23 cellular contexts compared by ENCODE assay signal in the genomic region with DNA sequence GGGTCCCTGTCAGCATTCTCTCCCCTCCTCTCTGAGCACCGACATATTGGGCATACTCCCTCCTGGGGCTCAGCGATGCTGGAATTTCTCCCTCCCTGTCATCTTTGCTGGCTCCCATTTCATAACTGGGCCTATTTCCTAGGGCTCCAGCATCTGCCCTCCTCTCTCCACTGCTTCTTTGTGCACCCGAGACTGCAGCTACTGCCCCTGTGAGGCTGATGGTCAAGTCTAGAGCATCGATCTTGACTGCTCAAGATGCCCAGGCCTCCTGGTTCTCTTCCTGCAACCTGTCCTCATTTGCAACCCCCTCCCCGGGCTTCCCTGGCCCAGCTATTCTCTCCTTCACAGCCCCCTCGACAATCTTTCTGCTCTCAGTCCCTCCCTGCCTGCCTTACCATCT. TPM values are rescaled to one million over a fixed set of nuclear protein-coding genes. Genes with fewer than 3 reads are reported as not detected.
"Had no signal": no experiment of that assay in that cellular context is flagged by ENCODE, and none has a peak within 500 bp of the region (broad histone marks: within the 10 kb centered on the region; RNA-seq: fewer than 3 reads in every experiment).

No MANE protein-coding gene starts in this region.

- H3K27ac ChIP-seq: ascending aorta had no signal

- H3K9me3 ChIP-seq: ascending aorta, body of pancreas, MG63 had no signal

- H3K27ac Mint-ChIP-seq: activated CD4-positive, alpha-beta memory T cell treated with anti-CD3 and anti-CD28 coated beads for 36 hours; activated CD4-positive, alpha-beta T cell treated with anti-CD3 and anti-CD28 coated beads, Interleukin-2, amount 10 ng/mL, durations not matched to agents 7 days and 5 days; activated naive CD4-positive, alpha-beta T cell treated with anti-CD3 and anti-CD28 coated beads, Interleukin-2, amount 50 U/mL, for 72 hours; activated naive CD8-positive, alpha-beta T cell treated with anti-CD3 and anti-CD28 coated beads, Interleukin-2, amount 50 U/mL, for 24 hours; T-helper 17 cell; WTC11 had no signal

- H3K4me1 ChIP-seq: ascending aorta had no signal

- H3K4me3 ChIP-seq: ascending aorta, body of pancreas, MG63 had no signal

- H3K36me3 ChIP-seq: ascending aorta, MG63 had no signal

- ATAC-seq: activated naive CD4-positive, alpha-beta T cell treated with anti-CD3 and anti-CD28 coated beads, Interleukin-2, amount 50 U/mL, for 72 hours; activated naive CD8-positive, alpha-beta T cell treated with anti-CD3 and anti-CD28 coated beads, Interleukin-2, amount 50 U/mL, for 24 hours; activated T-cell treated with anti-CD3 and anti-CD28 coated beads, Interleukin-2, amount 50 U/mL, for 4 hours; body of pancreas; T-helper 17 cell; WTC11 had no signal

- H3K9me3 Mint-ChIP-seq: activated CD4-positive, alpha-beta memory T cell treated with anti-CD3 and anti-CD28 coated beads for 36 hours; activated CD4-positive, alpha-beta T cell treated with anti-CD3 and anti-CD28 coated beads, Interleukin-2, amount 10 ng/mL, durations not matched to agents 7 days and 5 days; activated naive CD4-positive, alpha-beta T cell treated with anti-CD3 and anti-CD28 coated beads, Interleukin-2, amount 50 U/mL, for 72 hours; activated naive CD8-positive, alpha-beta T cell treated with anti-CD3 and anti-CD28 coated beads, Interleukin-2, amount 50 U/mL, for 24 hours; activated T-cell treated with anti-CD3 and anti-CD28 coated beads, Interleukin-2, amount 50 U/mL, for 4 hours had no signal

- H3K36me3 Mint-ChIP-seq: activated CD4-positive, alpha-beta memory T cell treated with anti-CD3 and anti-CD28 coated beads for 36 hours; activated naive CD4-positive, alpha-beta T cell treated with anti-CD3 and anti-CD28 coated beads, Interleukin-2, amount 50 U/mL, for 72 hours; WTC11 had no signal

- DNase-seq: activated CD4-positive, alpha-beta memory T cell treated with anti-CD3 and anti-CD28 coated beads for 36 hours; activated CD4-positive, alpha-beta T cell treated with anti-CD3 and anti-CD28 coated beads, Interleukin-2, amount 10 ng/mL, durations not matched to agents 7 days and 5 days; activated CD8-positive, alpha-beta memory T cell treated with anti-CD3 and anti-CD28 coated beads for 24 hours; activated effector memory CD4-positive, alpha-beta T cell treated with anti-CD3 and anti-CD28 coated beads, Interleukin-2, amount 50 U/mL, for 16 hours; activated naive CD4-positive, alpha-beta T cell treated with Interleukin-2 at 50 U/mL for 16 hours; activated naive CD8-positive, alpha-beta T cell treated with anti-CD3 and anti-CD28 coated beads, Interleukin-2, amount 50 U/mL, for 24 hours; activated T-cell treated with anti-CD3 and anti-CD28 coated beads, Interleukin-2, amount 50 U/mL, for 4 hours; amniotic stem cell; body of pancreas; MG63; MV-4-11; NCI-H1092 treated with DMSO at 0.1 percent for 48 hours; NCI-H1436; NCI-H1694 treated with DMSO at 0.1 percent for 48 hours; NCI-H2081; NCI-H510A treated with DMSO at 0.1 percent for 48 hours; NCI-H69; SIG-M5; T-helper 17 cell; T-helper 9 cell had no signal

- H3K4me1 Mint-ChIP-seq: activated CD4-positive, alpha-beta T cell treated with anti-CD3 and anti-CD28 coated beads, Interleukin-2, amount 10 ng/mL, durations not matched to agents 7 days and 5 days; activated naive CD8-positive, alpha-beta T cell treated with anti-CD3 and anti-CD28 coated beads, Interleukin-2, amount 50 U/mL, for 24 hours; T-helper 17 cell had no signal

- H3K27me3 Mint-ChIP-seq: activated CD4-positive, alpha-beta memory T cell treated with anti-CD3 and anti-CD28 coated beads for 36 hours; activated naive CD8-positive, alpha-beta T cell treated with anti-CD3 and anti-CD28 coated beads, Interleukin-2, amount 50 U/mL, for 24 hours had no signal

- H3K4me3 Mint-ChIP-seq: activated CD4-positive, alpha-beta memory T cell treated with anti-CD3 and anti-CD28 coated beads for 36 hours; activated CD4-positive, alpha-beta T cell treated with anti-CD3 and anti-CD28 coated beads, Interleukin-2, amount 10 ng/mL, durations not matched to agents 7 days and 5 days; activated naive CD8-positive, alpha-beta T cell treated with anti-CD3 and anti-CD28 coated beads, Interleukin-2, amount 50 U/mL, for 24 hours; activated T-cell treated with anti-CD3 and anti-CD28 coated beads, Interleukin-2, amount 50 U/mL, for 4 hours; T-helper 17 cell; WTC11 had no signal

- H3K27me3 ChIP-seq: ascending aorta, body of pancreas, MG63 had no signal

RNA-seq across cellular contexts. Expression of a gene that starts 57.0 kb away (rescaled TPM):
- total RNA-seq: activated CD4-positive, alpha-beta memory T cell treated with anti-CD3 and anti-CD28 coated beads for 36 hours; activated CD4-positive, alpha-beta T cell treated with anti-CD3 and anti-CD28 coated beads, Interleukin-2, amount 10 ng/mL, durations not matched to agents 7 days and 5 days; activated naive CD4-positive, alpha-beta T cell treated with anti-CD3 and anti-CD28 coated beads, Interleukin-2, amount 50 U/mL, for 72 hours; activated T-cell treated with anti-CD3 and anti-CD28 coated beads, Interleukin-2, amount 50 U/mL, for 4 hours; ascending aorta; T-helper 17 cell; WTC11 had no signal
